ENCODE assay signal across 14 cellular contexts in the genomic region with DNA sequence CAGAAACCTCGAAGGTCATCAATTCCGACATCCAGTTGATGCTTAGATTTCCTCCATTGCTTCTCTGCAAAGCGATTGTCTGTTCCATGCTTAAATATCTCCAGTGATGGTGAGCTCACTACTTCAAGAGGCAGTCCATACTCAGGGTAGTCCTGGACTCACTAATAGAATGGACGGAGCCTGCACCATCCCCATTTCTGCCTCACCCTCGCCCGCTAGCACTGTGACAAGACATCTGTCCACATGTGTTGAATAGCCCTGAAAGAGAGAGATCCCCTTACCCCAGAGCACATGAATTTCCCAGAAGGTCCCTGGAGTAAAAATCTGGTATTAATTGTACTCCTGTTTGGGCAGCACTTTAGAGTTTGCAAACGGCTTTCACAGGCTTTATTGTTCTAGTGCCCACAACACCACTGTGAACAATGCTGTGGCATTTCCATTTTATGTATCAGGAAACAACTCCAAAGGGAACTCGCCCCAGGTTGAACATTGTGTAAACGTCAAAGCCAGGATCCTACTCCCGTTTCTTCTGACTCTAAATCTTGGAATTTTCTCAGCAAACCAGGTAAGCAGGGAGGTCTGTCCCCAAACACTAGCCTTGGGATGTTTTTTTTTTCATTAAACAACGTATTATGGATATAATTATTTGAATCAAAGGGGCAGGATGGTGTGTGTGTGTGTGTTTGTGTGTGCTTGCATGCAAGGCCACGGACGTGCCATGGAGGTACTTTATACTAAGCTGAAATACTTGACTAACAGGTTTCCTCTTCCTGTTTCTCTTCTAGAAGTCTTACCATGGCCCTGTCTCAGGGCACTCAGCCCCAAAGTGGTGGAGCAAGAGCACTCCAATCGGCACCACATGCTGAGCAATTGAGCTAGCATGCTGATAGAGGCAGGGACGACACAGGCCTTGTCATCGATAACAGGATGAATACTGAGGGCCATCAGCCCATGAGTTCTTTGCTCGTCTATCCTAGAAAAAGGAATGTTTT.
A peak's percentile ranks its signal among the peaks of the same experiment; 100 is the strongest.
DNase-seq lines count a peak whose midpoint lies in the region; ATAC-seq, FAIRE-seq and TF ChIP-seq lines count a peak whose summit lies in the region.
"Had no signal": no experiment of that assay in that cellular context is flagged by ENCODE, and none has a peak within 500 bp of the region (broad histone marks: within the 10 kb centered on the region; RNA-seq: fewer than 3 reads in every experiment).

No MANE protein-coding gene starts in this region.

- no peak overlapping the region for H3K9ac ChIP-seq in kidney (ENCODE audit: low read length in 2 of 2)

- TF ChIP-seq CTCF in PC-9 (conservative IDR thresholded peaks at IDR 0.05) = no peak
- TF ChIP-seq CTCF in kidney (IDR thresholded peaks at IDR 0.05; ENCODE audit: borderline replicate concordance, extremely low read depth, insufficient read depth) = no peak
- no peak for TF ChIP-seq CTCF in upper lobe of left lung (IDR thresholded peaks at IDR 0.05)

- CTCF ChIA-PET in PC-9 (lab: Charles Lee) = interaction anchor here (0.5 to 0.7 kb wide), 2 partner anchors 340 to 524 kb away, joined by 5 to 13 read pairs; no protein-coding TSS in a partner anchor

- peak overlapping the region; percentile 69 for H3K4me2 ChIP-seq in PC-9

- H3K4me3 ChIP-seq in PC-9 (peak overlapping the region; percentile 22; the same call in 1 of the 2 replicates), kidney (ENCODE audit: low read length in 2 of 2) (no peak overlapping the region), upper lobe of left lung (no peak overlapping the region)
- H3K4me3 ChIP-seq: cardiac muscle cell, testis had no signal

- peak overlapping the region; percentile 87 for H3K27ac ChIP-seq in PC-9
- peak overlapping the region; percentile 2 to 26 for H3K27ac ChIP-seq in kidney (ENCODE audit: low read depth in 2 of 2, low read length in 2 of 2)
- peak overlapping the region in 3 of 4 donors; percentile 18 to 59 (median 47) for H3K27ac ChIP-seq in upper lobe of left lung
- H3K27ac ChIP-seq: cardiac muscle cell, testis had no signal

- FAIRE-seq in kidney (lab: Jason Lieb, UNC) = no peak

- H3K27me3 ChIP-seq in PC-9 (ENCODE audit: insufficient read depth, low read depth) = no peaks in the 10 kb centered on the region
- no peaks in the 10 kb centered on the region for H3K27me3 ChIP-seq in upper lobe of left lung
- H3K27me3 ChIP-seq: testis had no signal

- peaks cover 28% of the 10 kb centered on the region for H3K4me1 ChIP-seq in PC-9 (replicated peaks; ENCODE audit: insufficient read depth)
- peaks cover 0 to 3% of the 10 kb centered on the region in 2 donors for H3K4me1 ChIP-seq in kidney (ENCODE audit: control insufficient read depth in 1 of 2, insufficient read depth in 1 of 2, low read depth in 1 of 2, low read length in 2 of 2)
- peaks cover 11 to 40% (median 25%) of the 10 kb centered on the region in 4 donors for H3K4me1 ChIP-seq in upper lobe of left lung

- intact Hi-C loops in PC-9 (cut with micrococcal nuclease; ENCODE audit: unreplicated experiment) = loop anchor here (1.0 to 2.0 kb wide), 2 partner anchors 37 to 59 kb away; no protein-coding TSS in a partner anchor
- intact Hi-C loops in kidney (cut with DNase I) = no loop called here

- H3F3A ChIP-seq in PC-9 (ENCODE audit: insufficient read depth, low read depth) = peaks cover 28% of the 10 kb centered on the region; the same call in 1 of the 2 replicates

- no TSS peak for BruUV-seq in PC-9 (replicated peaks; lab: Mats Ljungman, UMichigan)

- H3K36me3 ChIP-seq in PC-9 (ENCODE audit: low read depth) (no peaks in the 10 kb centered on the region), kidney (ENCODE audit: control insufficient read depth in 1 of 2, insufficient read depth in 2 of 2, low read length in 2 of 2) (no peaks in the 10 kb centered on the region), upper lobe of left lung (no peaks in the 10 kb centered on the region)
- H3K36me3 ChIP-seq: cardiac muscle cell had no signal

- H3K9me3 ChIP-seq in PC-9 (ENCODE audit: insufficient read depth, low read depth) = no peaks in the 10 kb centered on the region
- no peaks in the 10 kb centered on the region for H3K9me3 ChIP-seq in kidney (ENCODE audit: control insufficient read depth in 1 of 2, low read length in 2 of 2)
- H3K9me3 ChIP-seq in upper lobe of left lung = no peaks in the 10 kb centered on the region
- H3K9me3 ChIP-seq: testis had no signal

- peak overlapping the region; percentile 68; the same call in 1 of the 2 replicates for H2AFZ ChIP-seq in PC-9

- WGBS in upper lobe of left lung, 2 donors = 63 to 70% methylated on average over 17 of the region's 17 CpGs

- no peaks in the 10 kb centered on the region for H3K79me2 ChIP-seq in PC-9 (ENCODE audit: low read depth)

- TF ChIP-seq POLR2A in upper lobe of left lung (IDR thresholded peaks at IDR 0.05) = no peak

- peak in 1 of 2 donors; percentile 77 for ATAC-seq in upper lobe of left lung (ENCODE audit: low FRiP score in 2 of 2)

- peak in 2 of 4 donors; percentile 17 to 63 for TF ChIP-seq EP300 in upper lobe of left lung (IDR thresholded peaks at IDR 0.05)

- H3K9me2 ChIP-seq in PC-9 (ENCODE audit: insufficient read depth) = no peaks in the 10 kb centered on the region

- H4K20me1 ChIP-seq in PC-9 (ENCODE audit: insufficient read depth) = no peaks in the 10 kb centered on the region

- POLR2A ChIA-PET in PC-9 (lab: Charles Lee; ENCODE audit: unreplicated experiment) = interaction anchor here (0.6 to 0.7 kb wide), 3 partner anchors 44 to 340 kb away, joined by 3 to 8 read pairs (median 4); no protein-coding TSS in a partner anchor

- peak; percentile 44 to 73 (median 59) for DNase-seq in NCI-H1417 (lab: John Stamatoyannopoulos, UW)
- no peak for DNase-seq in NCI-H1417 treated with DMSO at 0.1 percent for 48 hours (lab: John Stamatoyannopoulos, UW)
- peak; percentile 64 to 98 for DNase-seq in PC-9
- no peak for DNase-seq in kidney
- DNase-seq in upper lobe of left lung = peak in 1 of 2 donors; percentile 85
- DNase-seq in SKM-1 treated with dmso at 0.1 percent for 144 hours (lab: John Stamatoyannopoulos, UW; ENCODE audit: unreplicated experiment) = no peak
- DNase-seq in Kasumi-1 (lab: John Stamatoyannopoulos, UW) = no peak
- no peak for DNase-seq in activated CD4-positive, alpha-beta T cell treated with anti-CD3 and anti-CD28 coated beads, Interleukin-2, amount 50 U/mL, for 48 hours
- DNase-seq: activated CD4-positive, alpha-beta T cell treated with anti-CD3 and anti-CD28 coated beads, Interleukin-2, amount 10 ng/mL, durations not matched to agents 7 days and 5 days; activated gamma-delta T cell treated with Interleukin-2 at 50 U/mL for 16 hours; NCI-H1048; NK-92 treated with Interleukin-12 subunit alpha and Interleukin-12 subunit beta, amount 100 ng/mL, for 24 hours; testis had no signal

Comparison
In these comparisons a context has a peak if more than half of its experiments do, and no peak if none do; other contexts are left out.
1. DNase-seq: peak in NCI-H1417 (3 of 3) and PC-9 (2 of 2); none in NCI-H1417 treated with DMSO at 0.1 percent for 48 hours (single experiment), kidney (single experiment), SKM-1 treated with dmso at 0.1 percent for 144 hours (single experiment), Kasumi-1 (0 of 2) and activated CD4-positive, alpha-beta T cell treated with anti-CD3 and anti-CD28 coated beads, Interleukin-2, amount 50 U/mL, for 48 hours (0 of 2).
2. H3K27ac ChIP-seq: peak in every context shown above with its lines; median percentile 87 in PC-9; 47 in upper lobe of left lung; 14 in kidney.